22 cellular contexts compared by ENCODE assay signal in the genomic region with DNA sequence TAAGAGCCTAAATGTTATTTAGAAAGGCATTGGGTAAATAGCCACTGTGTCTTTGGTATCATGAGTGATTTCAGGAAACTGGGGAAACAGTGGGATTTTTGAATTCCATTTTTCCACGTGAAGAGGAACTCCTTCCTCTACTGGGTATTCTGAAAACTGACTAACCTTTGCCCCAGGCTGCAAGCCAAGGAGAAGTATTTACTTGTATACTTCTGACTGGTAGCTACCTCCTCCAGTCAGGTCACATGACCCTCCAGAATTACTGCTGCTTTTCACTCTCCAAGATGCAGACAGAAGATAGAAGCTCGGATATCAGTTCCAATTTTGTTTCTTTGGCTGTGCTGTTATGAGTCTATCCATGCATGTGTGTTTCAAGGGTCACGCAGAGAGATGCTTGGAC.
"Had no signal": no experiment of that assay in that cellular context is flagged by ENCODE, and none has a peak within 500 bp of the region (broad histone marks: within the 10 kb centered on the region; RNA-seq: fewer than 3 reads in every experiment).

No MANE protein-coding gene starts in this region.

- ATAC-seq: activated T-cell treated with anti-CD3 and anti-CD28 coated beads, Interleukin-2, amount 50 U/mL, for 4 hours; natural killer cell; sciatic nerve; stimulated activated memory B cell treated with anti-CD40 and anti-IgM and Interleukin-4, amounts not matched to agents 10 μg/mL and 1 μg/mL and 100 μg/mL, for 72 hours had no signal

- H3K4me1 ChIP-seq: parathyroid adenoma had no signal

- H2AFZ ChIP-seq: parathyroid adenoma had no signal

- H3K79me2 ChIP-seq: parathyroid adenoma had no signal

- H3K36me3 Mint-ChIP-seq: natural killer cell had no signal

- H3K27me3 Mint-ChIP-seq: brain; memory B cell; stimulated activated memory B cell treated with anti-CD40 and anti-IgM and Interleukin-4, amounts not matched to agents 10 μg/mL and 1 μg/mL and 100 μg/mL, for 72 hours had no signal

- H3K4me3 Mint-ChIP-seq: activated naive CD4-positive, alpha-beta T cell treated with anti-CD3 and anti-CD28 coated beads for 36 hours; activated T-cell treated with anti-CD3 and anti-CD28 coated beads, Interleukin-2, amount 50 U/mL, for 4 hours; brain; endodermal cell; memory B cell; natural killer cell; stimulated activated memory B cell treated with anti-CD40 and anti-IgM and Interleukin-4, amounts not matched to agents 10 μg/mL and 1 μg/mL and 100 μg/mL, for 72 hours had no signal

- DNase-seq: activated CD4-positive, alpha-beta T cell treated with anti-CD3 and anti-CD28 coated beads, Interleukin-2, amount 50 U/mL, for 1 hour; activated CD4-positive, CD25-positive, alpha-beta regulatory T cell treated with anti-CD3 and anti-CD28 coated beads, Interleukin-2, amount 50 U/mL, for 72 hours; activated CD8-positive, alpha-beta memory T cell treated with anti-CD3 and anti-CD28 coated beads, Interleukin-2, amount 50 U/mL, for 4 hours; activated naive CD4-positive, alpha-beta T cell treated with anti-CD3 and anti-CD28 coated beads for 36 hours; activated T-cell treated with anti-CD3 and anti-CD28 coated beads, Interleukin-2, amount 50 U/mL, for 4 hours; caudate nucleus; endodermal cell; foreskin melanocyte; hypothalamus; left ventricle myocardium inferior; natural killer cell; stimulated activated CD4-positive, alpha-beta T cell treated with anti-CD3 and anti-CD28 coated beads, Interleukin-4, amount 100 ng/mL, for 24 hours; T-helper 1 cell; T-helper 9 cell had no signal

- H3K27ac ChIP-seq: left ventricle myocardium inferior, parathyroid adenoma, thoracic aorta had no signal

- H3K27ac Mint-ChIP-seq: activated naive CD4-positive, alpha-beta T cell treated with anti-CD3 and anti-CD28 coated beads for 36 hours; brain; endodermal cell; memory B cell; natural killer cell; stimulated activated memory B cell treated with anti-CD40 and anti-IgM and Interleukin-4, amounts not matched to agents 10 μg/mL and 1 μg/mL and 100 μg/mL, for 72 hours had no signal

- FAIRE-seq: keratinocyte, urothelium cell line had no signal

- H3K9ac ChIP-seq: parathyroid adenoma had no signal

- H3K4me3 ChIP-seq: left ventricle myocardium inferior, thoracic aorta had no signal

- H3K4me1 Mint-ChIP-seq: natural killer cell had no signal
